Comparison of ENCODE assay signal across 25 cellular contexts in the genomic region with DNA sequence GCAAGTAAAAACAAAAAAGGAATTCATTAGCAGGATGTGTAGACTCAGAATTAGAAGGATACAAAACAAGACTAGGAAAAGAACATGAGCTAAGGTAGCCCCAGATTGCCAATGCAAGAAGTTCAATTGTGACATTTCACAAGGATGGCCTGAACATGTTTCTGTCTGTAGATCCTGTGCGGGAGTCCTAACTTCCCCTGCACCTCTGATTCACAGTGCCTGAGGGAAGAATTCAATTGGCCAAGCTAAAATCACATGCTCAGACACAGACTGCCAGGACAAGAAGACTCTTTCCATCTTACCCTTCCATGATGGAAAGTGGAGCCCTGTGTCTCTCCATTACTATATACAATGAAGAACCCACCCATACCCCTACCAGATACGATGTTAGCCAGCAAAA.
"Had no signal": no experiment of that assay in that cellular context is flagged by ENCODE, and none has a peak within 500 bp of the region (broad histone marks: within the 10 kb centered on the region; RNA-seq: fewer than 3 reads in every experiment).

No MANE protein-coding gene starts in this region.

- ATAC-seq: activated CD4-positive, alpha-beta T cell treated with anti-CD3 and anti-CD28 coated beads for 36 hours; activated T-cell treated with anti-CD3 and anti-CD28 coated beads, Interleukin-2, amount 50 U/mL, for 72 hours; Right ventricle myocardium inferior had no signal

- H3K4me1 Mint-ChIP-seq: activated CD4-positive, alpha-beta memory T cell treated with anti-CD3 and anti-CD28 coated beads, Interleukin-2, amount 10 ng/mL, durations not matched to agents 7 days and 5 days; activated CD4-positive, alpha-beta T cell treated with anti-CD3 and anti-CD28 coated beads for 36 hours; activated naive CD4-positive, alpha-beta T cell treated with anti-CD3 and anti-CD28 coated beads, Interleukin-2, amount 10 ng/mL, durations not matched to agents 7 days and 5 days; activated naive CD8-positive, alpha-beta T cell treated with anti-CD3 and anti-CD28 coated beads for 36 hours had no signal

- H3K4me2 ChIP-seq: SK-N-SH had no signal

- H3K27me3 ChIP-seq: brain microvascular endothelial cell had no signal

- H3K27ac ChIP-seq: brain microvascular endothelial cell, VCaP had no signal

- H3K4me3 Mint-ChIP-seq: activated CD4-positive, alpha-beta memory T cell treated with anti-CD3 and anti-CD28 coated beads, Interleukin-2, amount 10 ng/mL, durations not matched to agents 7 days and 5 days; activated CD4-positive, alpha-beta T cell treated with anti-CD3 and anti-CD28 coated beads for 36 hours; activated naive CD4-positive, alpha-beta T cell treated with anti-CD3 and anti-CD28 coated beads, Interleukin-2, amount 10 ng/mL, durations not matched to agents 7 days and 5 days; activated naive CD8-positive, alpha-beta T cell treated with anti-CD3 and anti-CD28 coated beads for 36 hours; activated T-cell treated with anti-CD3 and anti-CD28 coated beads, Interleukin-2, amount 50 U/mL, for 72 hours had no signal

- H3K9ac ChIP-seq: SK-N-SH had no signal

- H3K9me3 Mint-ChIP-seq: activated CD4-positive, alpha-beta memory T cell treated with anti-CD3 and anti-CD28 coated beads, Interleukin-2, amount 10 ng/mL, durations not matched to agents 7 days and 5 days; activated naive CD4-positive, alpha-beta T cell treated with anti-CD3 and anti-CD28 coated beads, Interleukin-2, amount 10 ng/mL, durations not matched to agents 7 days and 5 days; activated naive CD8-positive, alpha-beta T cell treated with anti-CD3 and anti-CD28 coated beads for 36 hours; activated T-cell treated with anti-CD3 and anti-CD28 coated beads, Interleukin-2, amount 50 U/mL, for 72 hours; activated T-helper 2 cell treated with anti-CD3 and anti-CD28 coated beads, Interferon-gamma antibody, Interleukin-2, Interleukin-4, amounts not matched to agents 10 μg/mL and 5 μg/mL and 100 μg/mL, durations not matched to agents 14 hours and 24 hours and 36 hours had no signal

- H3K9me3 ChIP-seq: SK-N-SH had no signal

- DNase-seq: activated CD4-positive, alpha-beta memory T cell treated with anti-CD3 and anti-CD28 coated beads, Interleukin-2, amount 10 ng/mL, durations not matched to agents 7 days and 5 days; activated CD4-positive, alpha-beta T cell treated with anti-CD3 and anti-CD28 coated beads for 36 hours; activated CD4-positive, alpha-beta T cell treated with anti-CD3 and anti-CD28 coated beads, Interleukin-2, amount 50 U/mL, for 1 hour; activated CD8-positive, alpha-beta memory T cell treated with anti-CD3 and anti-CD28 coated beads, Interleukin-2, amount 50 U/mL, for 4 hours; activated gamma-delta T cell treated with Interleukin-2 at 50 U/mL for 16 hours; activated naive CD4-positive, alpha-beta T cell treated with anti-CD3 and anti-CD28 coated beads, Interleukin-2, amount 10 ng/mL, durations not matched to agents 7 days and 5 days; activated naive CD8-positive, alpha-beta T cell treated with anti-CD3 and anti-CD28 coated beads for 36 hours; activated T-cell treated with anti-CD3 and anti-CD28 coated beads, Interleukin-2, amount 50 U/mL, for 72 hours; brain microvascular endothelial cell; caudate nucleus; Kasumi-1; NCI-H1092 treated with DMSO at 0.1 percent for 48 hours; NCI-H1417 treated with DMSO at 0.1 percent for 48 hours; NCI-H1694; NCI-H2029; NCI-H2107; NCI-H2171 treated with DMSO at 0.1 percent for 48 hours; NCI-H345; NCI-H510A; NCI-H526 treated with DMSO at 0.1 percent for 48 hours; SK-N-SH; T-helper 1 cell had no signal

- H3K27me3 Mint-ChIP-seq: activated CD4-positive, alpha-beta memory T cell treated with anti-CD3 and anti-CD28 coated beads, Interleukin-2, amount 10 ng/mL, durations not matched to agents 7 days and 5 days; activated CD4-positive, alpha-beta T cell treated with anti-CD3 and anti-CD28 coated beads for 36 hours; activated naive CD4-positive, alpha-beta T cell treated with anti-CD3 and anti-CD28 coated beads, Interleukin-2, amount 10 ng/mL, durations not matched to agents 7 days and 5 days; activated naive CD8-positive, alpha-beta T cell treated with anti-CD3 and anti-CD28 coated beads for 36 hours had no signal

- H3K36me3 Mint-ChIP-seq: activated naive CD4-positive, alpha-beta T cell treated with anti-CD3 and anti-CD28 coated beads, Interleukin-2, amount 10 ng/mL, durations not matched to agents 7 days and 5 days; activated naive CD8-positive, alpha-beta T cell treated with anti-CD3 and anti-CD28 coated beads for 36 hours had no signal

- H3K27ac Mint-ChIP-seq: activated CD4-positive, alpha-beta memory T cell treated with anti-CD3 and anti-CD28 coated beads, Interleukin-2, amount 10 ng/mL, durations not matched to agents 7 days and 5 days; activated CD4-positive, alpha-beta T cell treated with anti-CD3 and anti-CD28 coated beads for 36 hours; activated naive CD4-positive, alpha-beta T cell treated with anti-CD3 and anti-CD28 coated beads, Interleukin-2, amount 10 ng/mL, durations not matched to agents 7 days and 5 days; activated naive CD8-positive, alpha-beta T cell treated with anti-CD3 and anti-CD28 coated beads for 36 hours; activated T-cell treated with anti-CD3 and anti-CD28 coated beads, Interleukin-2, amount 50 U/mL, for 72 hours; activated T-helper 2 cell treated with anti-CD3 and anti-CD28 coated beads, Interferon-gamma antibody, Interleukin-2, Interleukin-4, amounts not matched to agents 10 μg/mL and 5 μg/mL and 100 μg/mL, durations not matched to agents 14 hours and 24 hours and 36 hours had no signal
